ENCODE assay signal across 1 cellular context in genomic region chr17:4478318-4478830, GRCh38.
TF ChIP-seq lines count a peak whose summit lies in the region.

No MANE protein-coding gene starts in this region.

TF ChIP-seq in GM23338, 12 proteins besides CTCF, POLR2A, EP300 and RAD21 (continued from another document):
- TF ChIP-seq ZNF462 (CRISPR knock-in tag; IDR thresholded peaks at IDR 0.05): no peak
- TF ChIP-seq ETS1 (IDR thresholded peaks at IDR 0.05): no peak
- no peak for TF ChIP-seq JUNB (IDR thresholded peaks at IDR 0.05; ENCODE audit: unreplicated experiment)
- TF ChIP-seq EZH2phosphoT487 (IDR thresholded peaks at IDR 0.05; ENCODE audit: unreplicated experiment): no peak
- TF ChIP-seq ZNF114 (CRISPR knock-in tag; IDR thresholded peaks at IDR 0.05): no peak
- no peak for TF ChIP-seq EZH2 (IDR thresholded peaks at IDR 0.05; ENCODE audit: low read depth, unreplicated experiment)
